ENCODE assay signal across 1 cellular context in the genomic region with DNA sequence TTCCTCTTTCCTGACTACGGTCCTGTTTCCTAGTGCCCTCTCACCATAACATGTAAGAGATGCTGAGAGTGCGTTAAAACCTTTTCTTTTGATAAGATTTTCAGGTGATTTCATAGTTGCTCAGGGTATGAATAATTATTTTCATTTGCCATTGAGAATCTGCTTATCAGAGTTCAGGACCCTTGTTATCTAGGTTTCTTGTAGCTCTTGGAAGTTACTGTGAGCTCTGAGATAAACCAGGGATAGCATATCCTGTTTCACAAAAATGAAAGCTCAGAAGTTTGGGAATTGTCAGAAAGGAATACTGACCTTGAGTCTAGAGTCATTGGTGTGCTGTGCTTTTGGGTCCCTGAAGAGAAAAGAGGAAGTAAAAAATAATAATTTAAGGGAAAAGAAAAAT.
A peak's percentile ranks its signal among the peaks of the same experiment; 100 is the strongest.
TF ChIP-seq lines count a peak whose summit lies in the region.

No MANE protein-coding gene starts in this region.

TF ChIP-seq in SK-N-SH treated with all-trans-retinoic acid at 6 μM for 48 hours, 23 proteins besides CTCF, POLR2A, EP300 and RAD21 (continued from another document):
- TF ChIP-seq ISL1 (CRISPR knock-in tag; IDR thresholded peaks at IDR 0.05), result peak; percentile 57
- TF ChIP-seq, protein P1, sequence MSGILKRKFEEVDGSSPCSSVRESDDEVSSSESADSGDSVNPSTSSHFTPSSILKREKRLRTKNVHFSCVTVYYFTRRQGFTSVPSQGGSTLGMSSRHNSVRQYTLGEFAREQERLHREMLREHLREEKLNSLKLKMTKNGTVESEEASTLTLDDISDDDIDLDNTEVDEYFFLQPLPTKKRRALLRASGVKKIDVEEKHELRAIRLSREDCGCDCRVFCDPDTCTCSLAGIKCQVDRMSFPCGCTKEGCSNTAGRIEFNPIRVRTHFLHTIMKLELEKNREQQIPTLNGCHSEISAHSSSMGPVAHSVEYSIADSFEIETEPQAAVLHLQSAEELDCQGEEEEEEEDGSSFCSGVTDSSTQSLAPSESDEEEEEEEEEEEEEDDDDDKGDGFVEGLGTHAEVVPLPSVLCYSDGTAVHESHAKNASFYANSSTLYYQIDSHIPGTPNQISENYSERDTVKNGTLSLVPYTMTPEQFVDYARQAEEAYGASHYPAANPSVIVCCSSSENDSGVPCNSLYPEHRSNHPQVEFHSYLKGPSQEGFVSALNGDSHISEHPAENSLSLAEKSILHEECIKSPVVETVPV (CRISPR knock-in tag; IDR thresholded peaks at IDR 0.05), result no peak
- TF ChIP-seq RARB (CRISPR knock-in tag; IDR thresholded peaks at IDR 0.05), result no peak
